Comparison of ENCODE assay signal across 27 cellular contexts in the genomic region with DNA sequence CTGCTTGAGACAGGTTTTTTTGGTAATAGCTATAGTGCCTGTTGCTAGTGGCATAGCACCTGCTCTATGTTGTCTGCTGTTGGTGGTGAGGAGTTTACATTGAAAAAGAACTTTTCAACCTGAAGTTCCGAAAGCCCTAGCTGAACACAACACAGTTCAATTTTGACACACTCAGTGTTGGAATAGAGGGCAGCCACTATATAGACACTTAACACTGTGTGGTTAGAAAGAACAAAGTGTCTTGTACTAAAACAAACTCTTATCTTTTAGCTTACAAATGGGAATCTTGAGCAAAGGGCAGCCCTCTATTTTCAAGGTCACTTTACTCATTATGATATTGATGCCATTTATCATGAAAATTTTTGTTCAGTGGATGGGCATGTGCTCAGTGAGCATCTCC. TPM values are rescaled to one million over a fixed set of nuclear protein-coding genes. Genes with fewer than 3 reads are reported as not detected.
"Had no signal": no experiment of that assay in that cellular context is flagged by ENCODE, and none has a peak within 500 bp of the region (broad histone marks: within the 10 kb centered on the region; RNA-seq: fewer than 3 reads in every experiment).

No MANE protein-coding gene starts in this region.

- H3K9me3 ChIP-seq: ascending aorta, breast epithelium had no signal

- H3K4me3 ChIP-seq: ascending aorta, breast epithelium, cardiac muscle cell, coronary artery, dorsolateral prefrontal cortex had no signal

- DNase-seq: activated CD4-positive, alpha-beta memory T cell treated with anti-CD3 and anti-CD28 coated beads for 36 hours; activated CD4-positive, alpha-beta T cell treated with anti-CD3 and anti-CD28 coated beads for 36 hours; activated CD4-positive, alpha-beta T cell treated with anti-CD3 and anti-CD28 coated beads, Interleukin-2, amount 10 ng/mL, durations not matched to agents 24 days and 14 days; activated CD4-positive, CD25-positive, alpha-beta regulatory T cell; activated CD4-positive, CD25-positive, alpha-beta regulatory T cell treated with anti-CD3 and anti-CD28 coated beads, Interleukin-2, amount 50 U/mL, for 72 hours; activated CD8-positive, alpha-beta memory T cell treated with anti-CD3 and anti-CD28 coated beads, Interleukin-2, amount 10 ng/mL, durations not matched to agents 7 days and 5 days; activated CD8-positive, alpha-beta memory T cell treated with anti-CD3 and anti-CD28 coated beads, Interleukin-2, amount 50 U/mL, for 4 hours; activated CD8-positive, alpha-beta T cell treated with anti-CD3 and anti-CD28 coated beads, Interleukin-2, amount 10 ng/mL, durations not matched to agents 7 days and 5 days; activated effector memory CD4-positive, alpha-beta T cell treated with anti-CD3 and anti-CD28 coated beads, Interleukin-2, amount 50 U/mL, for 16 hours; activated naive CD4-positive, alpha-beta T cell treated with anti-CD3 and anti-CD28 coated beads, Interleukin-2, amount 10 ng/mL, durations not matched to agents 7 days and 5 days; activated naive CD8-positive, alpha-beta T cell treated with anti-CD3 and anti-CD28 coated beads, Interleukin-2, amount 10 ng/mL, durations not matched to agents 7 days and 5 days; activated T-cell treated with anti-CD3 and anti-CD28 coated beads, Interleukin-2, amount 50 U/mL, for 1 hour; activated T-cell treated with anti-CD3 and anti-CD28 coated beads, Interleukin-2, amount 50 U/mL, for 48 hours; central memory CD4-positive, alpha-beta T cell; dorsolateral prefrontal cortex; effector memory CD4-positive, alpha-beta T cell; endodermal cell; foreskin fibroblast; head of caudate nucleus; T-cell; T-helper 9 cell had no signal

- H3K36me3 ChIP-seq: breast epithelium had no signal

- H3K27ac ChIP-seq: ascending aorta, breast epithelium, cardiac muscle cell, coronary artery had no signal

- H3K27me3 ChIP-seq: ascending aorta, breast epithelium, cardiac muscle cell, dorsolateral prefrontal cortex had no signal

- ATAC-seq: activated CD4-positive, alpha-beta T cell treated with anti-CD3 and anti-CD28 coated beads for 36 hours; activated CD8-positive, alpha-beta memory T cell treated with anti-CD3 and anti-CD28 coated beads, Interleukin-2, amount 10 ng/mL, durations not matched to agents 7 days and 5 days; activated CD8-positive, alpha-beta T cell treated with anti-CD3 and anti-CD28 coated beads, Interleukin-2, amount 10 ng/mL, durations not matched to agents 7 days and 5 days; activated naive CD4-positive, alpha-beta T cell treated with anti-CD3 and anti-CD28 coated beads, Interleukin-2, amount 50 U/mL, for 72 hours; esophagus mucosa; T-cell had no signal

- H3K4me1 ChIP-seq: ascending aorta, breast epithelium had no signal

RNA-seq across cellular contexts. Expression of a gene that starts 58.7 kb away (rescaled TPM):
- total RNA-seq: ascending aorta had no signal
